In the genomic region with DNA sequence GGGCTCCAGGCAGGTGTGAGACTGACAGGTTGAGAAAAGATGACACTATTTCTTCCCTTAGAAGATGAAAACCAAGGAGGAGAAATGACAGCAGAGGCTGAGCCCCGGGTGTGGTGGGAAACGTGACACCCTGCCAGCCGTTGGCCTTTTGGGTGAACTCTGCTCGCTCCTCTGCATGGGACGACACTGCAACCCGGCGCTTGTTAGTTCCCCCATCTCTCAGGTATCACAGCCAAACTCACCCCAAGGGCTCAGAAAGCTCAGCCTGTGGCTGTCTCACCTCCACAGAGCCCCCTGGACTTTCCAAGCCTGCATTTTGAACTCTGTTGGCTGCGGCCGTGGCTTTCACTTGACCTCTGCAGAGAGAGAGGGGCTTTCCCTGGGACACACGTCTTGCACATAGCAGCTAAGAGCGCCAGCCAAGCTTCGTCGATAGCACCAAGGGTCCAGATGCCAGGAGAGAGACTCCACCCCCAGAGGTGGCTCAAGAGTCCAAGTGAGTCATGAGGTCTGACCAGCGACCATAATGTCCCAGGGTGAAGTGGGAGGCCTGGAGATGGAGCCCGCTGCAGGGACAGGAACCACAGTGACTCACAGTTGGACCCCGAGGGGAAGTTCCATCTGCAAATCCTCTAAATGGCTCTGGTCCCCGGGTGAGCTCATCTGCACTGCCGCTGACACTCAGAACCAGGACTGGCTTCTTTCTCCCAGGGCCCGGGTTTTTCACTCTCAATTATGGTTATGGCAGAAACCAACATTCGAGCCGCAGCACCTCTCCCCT, we compare ENCODE assay signal across 9 cellular contexts.
DNase-seq lines count a peak whose midpoint lies in the region; ATAC-seq and TF ChIP-seq lines count a peak whose summit lies in the region.
"Had no signal": no experiment of that assay in that cellular context is flagged by ENCODE, and none has a peak within 500 bp of the region (broad histone marks: within the 10 kb centered on the region; RNA-seq: fewer than 3 reads in every experiment).

No MANE protein-coding gene starts in this region.

- no peak for TF ChIP-seq CTCF in progenitor cell of endocrine pancreas (IDR thresholded peaks at IDR 0.05; ENCODE audit: unreplicated experiment)

- H3K27ac ChIP-seq in effector memory CD4-positive, alpha-beta T cell (ENCODE audit: insufficient read depth, low read length, poor library complexity, severe bottlenecking): no peak overlapping the region
- H3K27ac ChIP-seq: HL-60 had no signal

- no peaks in the 10 kb centered on the region for H3K27me3 Mint-ChIP-seq in progenitor cell of endocrine pancreas

- peaks cover 27% of the 10 kb centered on the region for H3K4me1 Mint-ChIP-seq in progenitor cell of endocrine pancreas (ENCODE audit: low read depth)

- peaks cover 8% of the 10 kb centered on the region for H3K9me3 Mint-ChIP-seq in progenitor cell of endocrine pancreas (ENCODE audit: low read depth)

- peak; percentile 24 for DNase-seq in stimulated activated naive CD4-positive, alpha-beta T cell treated with Interleukin-2 at 50 U/mL for 16 hours (lab: John Stamatoyannopoulos, UW)
- DNase-seq in stimulated activated naive CD4-positive, alpha-beta T cell (lab: John Stamatoyannopoulos, UW): no peak
- peak; percentile 94 for DNase-seq in MV-4-11 (lab: John Stamatoyannopoulos, UW)
- peak; percentile 63 for DNase-seq in dedifferentiated amniotic fluid mesenchymal stem cell (ENCODE audit: extremely low spot score)
- DNase-seq in progenitor cell of endocrine pancreas (ENCODE audit: low spot score, unreplicated experiment): no peak
- DNase-seq in NCI-H446 treated with DMSO at 0.1 percent for 48 hours (lab: John Stamatoyannopoulos, UW): no peak
- DNase-seq in effector memory CD4-positive, alpha-beta T cell: no peak

- H3K9me3 ChIP-seq in effector memory CD4-positive, alpha-beta T cell (ENCODE audit: control insufficient read depth, low read length): no peaks in the 10 kb centered on the region

- no peaks in the 10 kb centered on the region for H3K36me3 ChIP-seq in effector memory CD4-positive, alpha-beta T cell (ENCODE audit: control insufficient read depth, insufficient read depth, low read length)

- peaks cover 23% of the 10 kb centered on the region for H3K36me3 Mint-ChIP-seq in progenitor cell of endocrine pancreas (ENCODE audit: insufficient read depth)

- H3K27me3 ChIP-seq in effector memory CD4-positive, alpha-beta T cell (replicated peaks; ENCODE audit: control insufficient read depth, insufficient read depth, low read length, poor library complexity, severe bottlenecking): no peaks in the 10 kb centered on the region

- no peaks in the 10 kb centered on the region for H3K4me1 ChIP-seq in effector memory CD4-positive, alpha-beta T cell (ENCODE audit: control insufficient read depth, insufficient read depth, low read length, poor library complexity, severe bottlenecking)

- peak overlapping the region; percentile 41 for H3K27ac Mint-ChIP-seq in progenitor cell of endocrine pancreas

- peak; percentile 53 for ATAC-seq in HG02610 (IDR thresholded peaks at IDR 0.05; ENCODE audit: unreplicated experiment)

- H3K4me3 ChIP-seq in effector memory CD4-positive, alpha-beta T cell (ENCODE audit: insufficient read depth, low read depth, low read length, poor library complexity, severe bottlenecking): no peak overlapping the region

- H3K4me3 Mint-ChIP-seq in progenitor cell of endocrine pancreas (ENCODE audit: low read depth): no peak overlapping the region

Comparison
In these comparisons a context has a peak if more than half of its experiments do, and no peak if none do; other contexts are left out.
1. DNase-seq: peak in stimulated activated naive CD4-positive, alpha-beta T cell treated with Interleukin-2 at 50 U/mL for 16 hours (single experiment), MV-4-11 (single experiment) and dedifferentiated amniotic fluid mesenchymal stem cell (single experiment); none in stimulated activated naive CD4-positive, alpha-beta T cell (0 of 6), progenitor cell of endocrine pancreas (single experiment), NCI-H446 treated with DMSO at 0.1 percent for 48 hours (single experiment) and effector memory CD4-positive, alpha-beta T cell (0 of 3).